In genomic region chr12:67026847-67027246, GRCh38 we compare ENCODE assay signal across 18 cellular contexts.
A peak's percentile ranks its signal among the peaks of the same experiment; 100 is the strongest.
DNase-seq lines count a peak whose midpoint lies in the region; FAIRE-seq and TF ChIP-seq lines count a peak whose summit lies in the region.
"Had no signal": no experiment of that assay in that cellular context is flagged by ENCODE, and none has a peak within 500 bp of the region (broad histone marks: within the 10 kb centered on the region; RNA-seq: fewer than 3 reads in every experiment).

No MANE protein-coding gene starts in this region.

- no peak overlapping the region for H2BK20ac ChIP-seq in H1 (ENCODE audit: low read length)

- POLR2A ChIA-PET in HEK293 (lab: Yijun Ruan, JAX) (interaction anchor here (1.5 kb wide), 1 partner anchor 242 kb away, joined by 4 read pairs; the partner anchor contains the start of gene CAND1), H1 (lab: Charles Lee; ENCODE audit: partially characterized antibody) (interaction anchor here (2.4 kb wide), 1 partner anchor 43 kb away, joined by 5 read pairs; no protein-coding TSS in a partner anchor)

- H2AK5ac ChIP-seq in H1 (ENCODE audit: low read depth, low read length): no peak overlapping the region
- H2AK5ac ChIP-seq in trophoblast cell (ENCODE audit: low read length): no peak overlapping the region

- no peak overlapping the region for H3K14ac ChIP-seq in H1 (ENCODE audit: insufficient read length)
- no peak overlapping the region for H3K14ac ChIP-seq in trophoblast cell (ENCODE audit: low read length)

- H3K9ac ChIP-seq in H1 (replicated peaks in 1 of 4; ENCODE audit: extremely low read depth in 1 of 4, low read depth in 3 of 4, low read length in 3 of 4) (no peak overlapping the region), trophoblast cell (ENCODE audit: low read length) (no peak overlapping the region)
- H3K9ac ChIP-seq: BLaER1 treated with 17β-estradiol and CSF1 and Interleukin-3, amounts not matched to agents 10 nM and 100 nM; SK-N-SH had no signal

- WGBS in H1 (ENCODE audit: extremely low coverage in 1 of 2, insufficient coverage in 1 of 2, insufficient read length in 1 of 2, insufficient replicate concordance in 2 of 2, low coverage in 1 of 2, low lambda C conversion rate in 2 of 2, missing lambda C conversion rate in 1 of 2), 2 experiments: 83% methylated on average over 3 of the region's 3 CpGs; no CpG with 5 or more reads in 1 of the 2 experiments
- no CpG with 5 or more reads among the region's 3 CpGs for WGBS in trophoblast cell (ENCODE audit: extremely low coverage, insufficient coverage, insufficient read length)

- H3K36me3 ChIP-seq in HEK293 (ENCODE audit: control insufficient read depth in 2 of 2, insufficient read depth in 1 of 2, low read length in 2 of 2): no peaks in the 10 kb centered on the region
- H3K36me3 ChIP-seq in H1 (ENCODE audit: control insufficient read depth in 2 of 4, insufficient read depth in 4 of 4, low read length in 3 of 4): no peaks in the 10 kb centered on the region
- H3K36me3 ChIP-seq in trophoblast cell (ENCODE audit: control insufficient read depth in 1 of 2, insufficient read depth in 2 of 2, low read length in 2 of 2): no peaks in the 10 kb centered on the region
- H3K36me3 ChIP-seq: BLaER1 treated with 17β-estradiol and CSF1 and Interleukin-3, amounts not matched to agents 10 nM and 100 nM had no signal

- peak; percentile 36 for DNase-seq in NCI-H2029 treated with DMSO at 0.1 percent for 48 hours (lab: John Stamatoyannopoulos, UW)
- DNase-seq in H1 (ENCODE audit: low read depth in 1 of 2, low spot score in 2 of 2): no peak
- peak; percentile 57 to 59 for DNase-seq in trophoblast cell
- no peak for DNase-seq in erythroblast (lab: John Stamatoyannopoulos, UW)
- no peak for DNase-seq in NCI-H1092 (lab: John Stamatoyannopoulos, UW)
- no peak for DNase-seq in NCI-H82 treated with DMSO at 0.1 percent for 48 hours (lab: John Stamatoyannopoulos, UW; ENCODE audit: unreplicated experiment)
- DNase-seq: CD8-positive, alpha-beta memory T cell; DMS79; H7; MM.1S; NCI-H1092 treated with DMSO at 0.1 percent for 48 hours; NCI-H1694; NCI-H2171 treated with DMSO at 0.1 percent for 48 hours; NCI-H82; SHP77; SK-N-SH had no signal

- H3K27me3 ChIP-seq in H1 (replicated peaks in 1 of 4; ENCODE audit: control insufficient read depth in 3 of 4, extremely low read depth in 1 of 4, insufficient read depth in 3 of 4, low read length in 3 of 4) (no peaks in the 10 kb centered on the region), trophoblast cell (ENCODE audit: insufficient read depth, low read length) (no peaks in the 10 kb centered on the region)
- H3K27me3 ChIP-seq: BLaER1 treated with 17β-estradiol and CSF1 and Interleukin-3, amounts not matched to agents 10 nM and 100 nM had no signal

- FAIRE-seq in H1 (lab: Jason Lieb, UNC): no peak

- H4K12ac ChIP-seq in trophoblast cell (ENCODE audit: low read depth, low read length): no peak overlapping the region

- no peak overlapping the region for H3K18ac ChIP-seq in H1 (ENCODE audit: extremely low read depth, low read length)
- no peak overlapping the region for H3K18ac ChIP-seq in trophoblast cell (ENCODE audit: low read length)

- H3K23ac ChIP-seq in H1 (ENCODE audit: insufficient read length): no peak overlapping the region
- H3K23ac ChIP-seq in trophoblast cell (ENCODE audit: low read length): no peak overlapping the region

- no peak overlapping the region for H3K56ac ChIP-seq in H1 (replicated peaks; ENCODE audit: insufficient read length, low read depth, low read length)

- H2AFZ ChIP-seq in H1 (ENCODE audit: low read length): no peak overlapping the region
- no peak overlapping the region for H2AFZ ChIP-seq in trophoblast cell (ENCODE audit: insufficient read depth, low read length, poor library complexity)

- no peak for TF ChIP-seq RAD21 in H1 (IDR thresholded peaks at IDR 0.05 in 1 of 2, conservative IDR thresholded peaks at IDR 0.05 in 1 of 2; ENCODE audit: low read depth in 2 of 2, low read length in 2 of 2)

- no peak for TF ChIP-seq POLR2A in H1 (IDR thresholded peaks at IDR 0.05; ENCODE audit: control extremely low read depth in 1 of 2, low read depth in 2 of 2, low read length in 2 of 2)
- no peak for TF ChIP-seq POLR2A in erythroblast (IDR thresholded peaks at IDR 0.05; ENCODE audit: low read length)

- no peak for TF ChIP-seq EP300 in H1 (IDR thresholded peaks at IDR 0.05; ENCODE audit: borderline replicate concordance in 1 of 2, low read depth in 2 of 2, low read length in 2 of 2)

- no peak overlapping the region for H2BK5ac ChIP-seq in H1 (ENCODE audit: low read depth, low read length)
- no peak overlapping the region for H2BK5ac ChIP-seq in trophoblast cell (ENCODE audit: low read depth, low read length, poor library complexity)

- no peaks in the 10 kb centered on the region for H3K23me2 ChIP-seq in H1 (ENCODE audit: low read depth, low read length)

- H3K9me3 ChIP-seq in HEK293 (ENCODE audit: control insufficient read depth, insufficient read depth, low read depth, low read length): no peaks in the 10 kb centered on the region
- H3K9me3 ChIP-seq in H1 (ENCODE audit: insufficient read depth in 2 of 2, low read depth in 1 of 2, low read length in 1 of 2): no peaks in the 10 kb centered on the region
- no peaks in the 10 kb centered on the region for H3K9me3 ChIP-seq in trophoblast cell (ENCODE audit: insufficient read depth, low read depth, low read length)
- H3K9me3 ChIP-seq: SK-N-SH had no signal

- H2BK12ac ChIP-seq in H1 (ENCODE audit: low read depth, low read length) (no peak overlapping the region), trophoblast cell (ENCODE audit: low read length) (no peak overlapping the region)

- no peak overlapping the region for H2BK120ac ChIP-seq in H1 (replicated peaks; ENCODE audit: low read depth, low read length)
- H2BK120ac ChIP-seq in trophoblast cell (ENCODE audit: insufficient read depth, low read length, poor library complexity): no peak overlapping the region

- peaks cover 0 to 2% of the 10 kb centered on the region in 2 experiments for H4K20me1 ChIP-seq in H1 (replicated peaks in 1 of 2; ENCODE audit: control insufficient read depth in 1 of 2, insufficient read depth in 2 of 2, low read length in 2 of 2)

- no peak overlapping the region for H4K91ac ChIP-seq in H1 (replicated peaks; ENCODE audit: insufficient read length, low read length)
- H4K91ac ChIP-seq in trophoblast cell (ENCODE audit: low read depth, low read length): no peak overlapping the region

- no peaks in the 10 kb centered on the region; the same call in 1 of the 2 replicates for H3K79me1 ChIP-seq in H1 (ENCODE audit: low read depth, low read length)
- H3K79me1 ChIP-seq in trophoblast cell (ENCODE audit: low read length): peaks cover 2% of the 10 kb centered on the region

- no peak overlapping the region for H2BK15ac ChIP-seq in H1 (ENCODE audit: low read length)

- H4K5ac ChIP-seq in H1 (ENCODE audit: insufficient read length, low read depth, low read length): no peak overlapping the region

- H3K4me1 ChIP-seq in HEK293 (ENCODE audit: control insufficient read depth, insufficient read depth, low read length) (peaks cover 9% of the 10 kb centered on the region), H1 (replicated peaks in 1 of 4; ENCODE audit: control insufficient read depth in 3 of 4, insufficient read depth in 4 of 4, low read length in 3 of 4) (no peaks in the 10 kb centered on the region), trophoblast cell (ENCODE audit: control insufficient read depth in 1 of 2, insufficient read depth in 2 of 2, low read length in 2 of 2) (peaks cover 4 to 8% of the 10 kb centered on the region in 2 experiments)
- H3K4me1 ChIP-seq: BLaER1 treated with 17β-estradiol and CSF1 and Interleukin-3, amounts not matched to agents 10 nM and 100 nM had no signal

- H4K8ac ChIP-seq in H1 (ENCODE audit: extremely low read depth, insufficient read depth, low read length) (no peak overlapping the region), trophoblast cell (ENCODE audit: low read depth, low read length) (no peak overlapping the region)

- H3K4me3 ChIP-seq in HEK293 (ENCODE audit: low read depth, low read length): no peak overlapping the region
- H3K4me3 ChIP-seq in H1 (ENCODE audit: extremely low read depth in 1 of 4, insufficient read depth in 2 of 4, low read depth in 3 of 4, low read length in 4 of 4): no peak overlapping the region
- no peak overlapping the region for H3K4me3 ChIP-seq in trophoblast cell (ENCODE audit: low read depth, low read length)
- H3K4me3 ChIP-seq: BLaER1 treated with 17β-estradiol and CSF1 and Interleukin-3, amounts not matched to agents 10 nM and 100 nM had no signal

- no peak overlapping the region for H3K27ac ChIP-seq in HEK293 (ENCODE audit: extremely low read depth, low read depth, low read length)
- no peak overlapping the region for H3K27ac ChIP-seq in H1 (ENCODE audit: low read depth, low read length)
- H3K27ac ChIP-seq in trophoblast cell (ENCODE audit: low read depth, low read length): no peak overlapping the region
- H3K27ac ChIP-seq: BLaER1 treated with 17β-estradiol and CSF1 and Interleukin-3, amounts not matched to agents 10 nM and 100 nM had no signal

- H3K79me2 ChIP-seq in H1 (ENCODE audit: control insufficient read depth in 1 of 2, insufficient read depth in 2 of 2, low read length in 2 of 2): no peaks in the 10 kb centered on the region
- H3K79me2 ChIP-seq in trophoblast cell (ENCODE audit: control insufficient read depth, insufficient read depth, low read length, poor library complexity): peaks cover 3% of the 10 kb centered on the region

- H3K4me2 ChIP-seq in H1 (ENCODE audit: insufficient read depth in 1 of 2, low read depth in 2 of 2, low read length in 2 of 2) (no peak overlapping the region), trophoblast cell (ENCODE audit: low read length) (no peak overlapping the region)
- H3K4me2 ChIP-seq: BLaER1 treated with 17β-estradiol and CSF1 and Interleukin-3, amounts not matched to agents 10 nM and 100 nM; SK-N-SH had no signal

- CTCF ChIA-PET in HEK293 (lab: Yijun Ruan, JAX): interaction anchor here (0.6 to 2.3 kb wide), 8 partner anchors 11 to 409 kb away, joined by 3 to 11 read pairs (median 4); no protein-coding TSS in a partner anchor
- CTCF ChIA-PET in H1 (lab: Charles Lee; ENCODE audit: partially characterized antibody): interaction anchor here (0.6 to 3.1 kb wide), 15 partner anchors 9 to 203 kb away, joined by 3 to 32 read pairs (median 5); no protein-coding TSS in a partner anchor

- H3K4ac ChIP-seq in H1 (replicated peaks; ENCODE audit: insufficient read length, low read depth, low read length) (no peak overlapping the region), trophoblast cell (ENCODE audit: low read depth, low read length) (no peak overlapping the region)

- TF ChIP-seq CTCF in HEK293 (tag by site-specific recombination; IDR thresholded peaks at IDR 0.05): no peak
- TF ChIP-seq CTCF in H1 (IDR thresholded peaks at IDR 0.05; ENCODE audit: control extremely low read depth in 1 of 3, insufficient read depth in 1 of 3, low read depth in 1 of 3, low read length in 3 of 3): no peak

TF ChIP-seq in HEK293, 187 proteins besides CTCF, POLR2A, EP300 and RAD21 (continues in another document):
- 0 out of 2 replicates have a peak, but pooled peaks have one; percentile 37 for TF ChIP-seq SCRT1 (tag by site-specific recombination; IDR thresholded peaks at IDR 0.05; ENCODE audit: borderline replicate concordance)

TF ChIP-seq in H1, 55 proteins besides CTCF, POLR2A, EP300 and RAD21 (continues in another document):
- TF ChIP-seq BACH1 (IDR thresholded peaks at IDR 0.05; ENCODE audit: low read length) (no peak), NANOG (IDR thresholded peaks at IDR 0.05; ENCODE audit: insufficient read depth, low read depth, low read length, poor library complexity, severe bottlenecking) (no peak)

Comparison
In these comparisons a context has a peak if more than half of its experiments do, and no peak if none do; other contexts are left out.
1. DNase-seq: peak in NCI-H2029 treated with DMSO at 0.1 percent for 48 hours (single experiment) and trophoblast cell (2 of 2); none in H1 (0 of 2), erythroblast (0 of 2), NCI-H1092 (single experiment) and NCI-H82 treated with DMSO at 0.1 percent for 48 hours (single experiment).